Comparison of ENCODE assay signal across 8 cellular contexts in the genomic region with DNA sequence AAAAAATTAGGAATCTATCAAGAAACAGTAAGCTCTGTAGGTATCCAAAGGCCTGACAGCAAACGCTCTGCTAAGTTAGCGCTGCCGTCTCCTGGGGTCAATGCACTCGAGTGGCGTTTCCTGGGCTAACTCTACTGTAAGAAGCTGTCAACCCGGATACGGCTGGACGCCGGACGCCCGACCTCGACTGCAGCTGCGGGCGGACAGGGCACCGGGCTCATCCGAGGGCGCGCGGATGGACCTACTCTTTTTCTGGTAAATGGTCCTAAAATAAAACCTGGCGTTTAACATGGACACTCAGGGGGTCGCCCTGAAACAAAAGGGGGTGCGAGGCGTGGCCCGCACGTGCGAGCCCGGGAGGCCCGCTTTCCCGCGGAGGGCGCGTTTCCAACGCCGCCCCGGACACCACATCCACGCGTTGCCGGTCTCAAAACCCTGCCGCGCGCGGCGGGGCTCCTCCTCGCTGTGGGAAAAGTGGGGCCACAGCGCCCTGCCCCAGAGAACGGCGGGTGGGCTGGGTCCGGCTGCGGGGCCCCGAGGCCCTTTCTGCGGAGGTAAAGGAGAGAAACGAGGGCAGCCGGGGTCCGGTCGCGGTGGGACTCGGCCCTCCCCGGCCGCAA. TPM values are rescaled to one million over a fixed set of nuclear protein-coding genes. Genes with fewer than 3 reads are reported as not detected.
DNase-seq lines count a peak whose midpoint lies in the region; ATAC-seq and TF ChIP-seq lines count a peak whose summit lies in the region.

No MANE protein-coding gene starts in this region.

- H3K27me3 ChIP-seq in OCI-LY3 (ENCODE audit: low read depth, low read length), result no peaks in the 10 kb centered on the region
- no peaks in the 10 kb centered on the region for H3K27me3 ChIP-seq in right atrium auricular region

- H3K27ac ChIP-seq in OCI-LY3 (ENCODE audit: low read length) (peak overlapping the region; percentile 67), right atrium auricular region (peak overlapping the region; percentile 99)

- CTCF ChIA-PET in AG04449 (lab: Yijun Ruan, JAX), result interaction anchor here (1.8 to 4.2 kb wide), 3 partner anchors 97 to 153 kb away, joined by 6 to 21 read pairs (median 6); no protein-coding TSS in a partner anchor

- H2AFZ ChIP-seq in OCI-LY3 (ENCODE audit: low read depth, low read length), result no peak overlapping the region

- H3K9me3 ChIP-seq in OCI-LY3 (ENCODE audit: insufficient read depth, low read length) (no peaks in the 10 kb centered on the region), right atrium auricular region (no peaks in the 10 kb centered on the region)

- H3K36me3 ChIP-seq in OCI-LY3 (replicated peaks; ENCODE audit: low read depth, low read length) (peaks cover 37% of the 10 kb centered on the region), right atrium auricular region (peaks cover 53% of the 10 kb centered on the region)

- peak overlapping the region; percentile 71 for H3K4me2 ChIP-seq in OCI-LY3 (ENCODE audit: low read length)

- peaks cover 21% of the 10 kb centered on the region for H3K4me1 ChIP-seq in OCI-LY3 (ENCODE audit: low read length)
- H3K4me1 ChIP-seq in right atrium auricular region, result peaks cover 0 to 48% of the 10 kb centered on the region in 2 donors

- peaks cover 3% of the 10 kb centered on the region for H3K27me3 Mint-ChIP-seq in activated naive CD8-positive, alpha-beta T cell treated with anti-CD3 and anti-CD28 coated beads, Interleukin-2, amount 50 U/mL, for 24 hours

- peaks cover 74% of the 10 kb centered on the region for H3K36me3 Mint-ChIP-seq in activated naive CD8-positive, alpha-beta T cell treated with anti-CD3 and anti-CD28 coated beads, Interleukin-2, amount 50 U/mL, for 24 hours (ENCODE audit: low read depth)

- H3K79me2 ChIP-seq in OCI-LY3 (ENCODE audit: low read length), result peaks cover 86% of the 10 kb centered on the region

- peak overlapping the region; percentile 91 for H3K4me3 Mint-ChIP-seq in activated naive CD8-positive, alpha-beta T cell treated with anti-CD3 and anti-CD28 coated beads, Interleukin-2, amount 50 U/mL, for 24 hours

- H3K9me3 Mint-ChIP-seq in activated naive CD8-positive, alpha-beta T cell treated with anti-CD3 and anti-CD28 coated beads, Interleukin-2, amount 50 U/mL, for 24 hours, result no peaks in the 10 kb centered on the region

- POLR2A ChIA-PET in AG04449 (lab: Yijun Ruan, JAX), result interaction anchor here (1.0 to 1.7 kb wide), 4 partner anchors 28 to 96 kb away, joined by 3 to 12 read pairs (median 6); partner anchors contain the start of gene SOD2

- peak overlapping the region; percentile 94 for H3K9ac ChIP-seq in OCI-LY3 (ENCODE audit: low read length)

- TF ChIP-seq CTCF in AG04449 (IDR thresholded peaks at IDR 0.05; ENCODE audit: insufficient read depth, low read length, missing control alignments), result no peak
- no peak for TF ChIP-seq CTCF in OCI-LY3 (IDR thresholded peaks at IDR 0.05; ENCODE audit: low read depth, low read length)
- TF ChIP-seq CTCF in right atrium auricular region (IDR thresholded peaks at IDR 0.05), result no peak
- no peak for TF ChIP-seq CTCF in retinal pigment epithelial cell (conservative IDR thresholded peaks at IDR 0.05; ENCODE audit: low read depth, low read length)

- DNase-seq in AG04449 (ENCODE audit: low read depth, low spot score) (no peak), right atrium auricular region (ENCODE audit: low spot score) (peak; percentile 60), retinal pigment epithelial cell (ENCODE audit: low read depth) (no peak), NCI-H2171 treated with DMSO at 0.1 percent for 48 hours (lab: John Stamatoyannopoulos, UW) (no peak)
- DNase-seq in activated naive CD8-positive, alpha-beta T cell treated with anti-CD3 and anti-CD28 coated beads, Interleukin-2, amount 50 U/mL, for 24 hours, result peak; percentile 40

- H3K27ac Mint-ChIP-seq in activated naive CD8-positive, alpha-beta T cell treated with anti-CD3 and anti-CD28 coated beads, Interleukin-2, amount 50 U/mL, for 24 hours, result peak overlapping the region; percentile 99

- ATAC-seq in GM19455 (IDR thresholded peaks at IDR 0.05; ENCODE audit: unreplicated experiment) (peak; percentile 0), GM18517 (IDR thresholded peaks at IDR 0.05; ENCODE audit: unreplicated experiment) (no peak)
- no peak for ATAC-seq in activated naive CD8-positive, alpha-beta T cell treated with anti-CD3 and anti-CD28 coated beads, Interleukin-2, amount 50 U/mL, for 24 hours

- peaks cover 9% of the 10 kb centered on the region for H4K20me1 ChIP-seq in OCI-LY3 (ENCODE audit: insufficient read depth, low read length)

- peaks cover 76% of the 10 kb centered on the region for H3K4me1 Mint-ChIP-seq in activated naive CD8-positive, alpha-beta T cell treated with anti-CD3 and anti-CD28 coated beads, Interleukin-2, amount 50 U/mL, for 24 hours

- H3K4me3 ChIP-seq in AG04449 (ENCODE audit: low read depth, low read length) (peak overlapping the region; percentile 95), OCI-LY3 (ENCODE audit: low read length) (peak overlapping the region; percentile 94), right atrium auricular region (peak overlapping the region; percentile 92 to 99), retinal pigment epithelial cell (ENCODE audit: low read length) (peak overlapping the region; percentile 96)

RNA-seq across cellular contexts. Expression of gene TCP1, which starts 0.5 kb away (rescaled TPM):
- total RNA-seq in right atrium auricular region, result 100 to 1,000 TPM; 101 to 102 TPM

RNA-seq across cellular contexts. Expression of gene MRPL18, which starts 1.4 kb away (rescaled TPM):
- total RNA-seq in right atrium auricular region, result 10 to 100 TPM; 62.3 to 66.0 TPM

RNA-seq across cellular contexts. Expression of gene PNLDC1, which starts 11.2 kb away (rescaled TPM):
- total RNA-seq in right atrium auricular region, result under 1 TPM in 1 of 2 donors, not detected in 1; 0.33 TPM

RNA-seq across cellular contexts. Expression of gene ACAT2, which starts 27.0 kb away (rescaled TPM):
- total RNA-seq in right atrium auricular region, result 1 to 10 TPM; 1.5 to 1.6 TPM

Comparison
In these comparisons a context has a peak if more than half of its experiments do, and no peak if none do; other contexts are left out.
1. DNase-seq: peak in activated naive CD8-positive, alpha-beta T cell treated with anti-CD3 and anti-CD28 coated beads, Interleukin-2, amount 50 U/mL, for 24 hours (single experiment) and right atrium auricular region (single experiment); none in AG04449 (single experiment), retinal pigment epithelial cell (single experiment) and NCI-H2171 treated with DMSO at 0.1 percent for 48 hours (single experiment).
2. Peak in every context shown above with its lines, with median percentiles within 50 percentile points of each other: H3K4me3 ChIP-seq.